ENCODE assay signal across 8 cellular contexts in genomic region chr12:16606201-16606849, GRCh38. TPM values are rescaled to one million over a fixed set of nuclear protein-coding genes. Genes with fewer than 3 reads are reported as not detected.
DNase-seq lines count a peak whose midpoint lies in the region; FAIRE-seq and TF ChIP-seq lines count a peak whose summit lies in the region.

No MANE protein-coding gene starts in this region.

- H3K27me3 Mint-ChIP-seq in HFFc6 (ENCODE audit: insufficient read depth) = peaks cover 9% of the 10 kb centered on the region
- peaks cover 62% of the 10 kb centered on the region for H3K27me3 Mint-ChIP-seq in activated T-cell treated with anti-CD3 and anti-CD28 coated beads, Interleukin-2, amount 50 U/mL, for 24 hours
- peaks cover 55% of the 10 kb centered on the region for H3K27me3 Mint-ChIP-seq in activated naive CD4-positive, alpha-beta T cell treated with anti-CD3 and anti-CD28 coated beads, Interleukin-2, amount 10 ng/mL, durations not matched to agents 7 days and 5 days
- H3K27me3 Mint-ChIP-seq in immature natural killer cell (ENCODE audit: low read depth in 3 of 3) = peaks cover 1 to 11% (median 4%) of the 10 kb centered on the region in 3 donors

- H3K4me1 Mint-ChIP-seq in HFFc6 (ENCODE audit: low read depth) (peaks cover 49% of the 10 kb centered on the region), immature natural killer cell (no peaks in the 10 kb centered on the region)
- H3K4me1 Mint-ChIP-seq in activated T-cell treated with anti-CD3 and anti-CD28 coated beads, Interleukin-2, amount 50 U/mL, for 24 hours (ENCODE audit: low read depth) = no peaks in the 10 kb centered on the region
- H3K4me1 Mint-ChIP-seq in activated naive CD4-positive, alpha-beta T cell treated with anti-CD3 and anti-CD28 coated beads, Interleukin-2, amount 10 ng/mL, durations not matched to agents 7 days and 5 days = peaks cover 2% of the 10 kb centered on the region

- H2BK12ac ChIP-seq in H1 (ENCODE audit: low read depth, low read length) = no peak overlapping the region

- H3K4me3 Mint-ChIP-seq in HFFc6 (peak overlapping the region; percentile 90), immature natural killer cell (no peak overlapping the region)
- H3K4me3 Mint-ChIP-seq in activated T-cell treated with anti-CD3 and anti-CD28 coated beads, Interleukin-2, amount 50 U/mL, for 24 hours = no peak overlapping the region
- no peak overlapping the region for H3K4me3 Mint-ChIP-seq in activated naive CD4-positive, alpha-beta T cell treated with anti-CD3 and anti-CD28 coated beads, Interleukin-2, amount 10 ng/mL, durations not matched to agents 7 days and 5 days

- POLR2A ChIA-PET in H1 (lab: Charles Lee; ENCODE audit: partially characterized antibody) = interaction anchor here (0.9 to 1.0 kb wide), 2 partner anchors 15 to 16 kb away, joined by 3 to 4 read pairs; no protein-coding TSS in a partner anchor

- H3K27ac Mint-ChIP-seq in HFFc6 (0 out of 2 replicates have a peak overlapping the region, but pooled peaks have one; percentile 9), immature natural killer cell (no peak overlapping the region)
- no peak overlapping the region for H3K27ac Mint-ChIP-seq in activated T-cell treated with anti-CD3 and anti-CD28 coated beads, Interleukin-2, amount 50 U/mL, for 24 hours
- no peak overlapping the region for H3K27ac Mint-ChIP-seq in activated naive CD4-positive, alpha-beta T cell treated with anti-CD3 and anti-CD28 coated beads, Interleukin-2, amount 10 ng/mL, durations not matched to agents 7 days and 5 days

- H3K14ac ChIP-seq in H1 (ENCODE audit: insufficient read length) = no peak overlapping the region

- H3K23ac ChIP-seq in H1 (ENCODE audit: insufficient read length) = no peak overlapping the region

- H3K23me2 ChIP-seq in H1 (ENCODE audit: low read depth, low read length) = peaks cover 18% of the 10 kb centered on the region

- H3K79me1 ChIP-seq in H1 (ENCODE audit: low read depth, low read length) = no peaks in the 10 kb centered on the region

- CTCF ChIA-PET in H1 (lab: Charles Lee; ENCODE audit: partially characterized antibody) = interaction anchor here (0.7 to 1.9 kb wide), 4 partner anchors 10 to 1159 kb away, joined by 3 to 7 read pairs (median 4); no protein-coding TSS in a partner anchor
- CTCF ChIA-PET in activated naive CD4-positive, alpha-beta T cell treated with anti-CD3 and anti-CD28 coated beads, Interleukin-2, amount 10 ng/mL, durations not matched to agents 7 days and 5 days (lab: Charles Lee) = no interaction called here

- no peak for FAIRE-seq in H1 (lab: Jason Lieb, UNC)

- H4K91ac ChIP-seq in H1 (replicated peaks; ENCODE audit: insufficient read length, low read length) = no peak overlapping the region

- TF ChIP-seq RAD21 in H1 (IDR thresholded peaks at IDR 0.05 in 1 of 2, conservative IDR thresholded peaks at IDR 0.05 in 1 of 2; ENCODE audit: low read depth in 2 of 2, low read length in 2 of 2) = no peak

- peak overlapping the region; percentile 32; the same call in 1 of the 2 replicates for H2BK5ac ChIP-seq in H1 (ENCODE audit: low read depth, low read length)

- H3K4me1 ChIP-seq in H1 (replicated peaks in 1 of 4; ENCODE audit: control insufficient read depth in 3 of 4, insufficient read depth in 4 of 4, low read length in 3 of 4) = peaks cover 12 to 33% (median 20%) of the 10 kb centered on the region in 4 experiments; a peak in 6 of 7 replicates

- H3K27ac ChIP-seq in H1 (ENCODE audit: low read depth, low read length) = no peak overlapping the region

- H3K27me3 ChIP-seq in H1 (replicated peaks in 1 of 4; ENCODE audit: control insufficient read depth in 3 of 4, extremely low read depth in 1 of 4, insufficient read depth in 3 of 4, low read length in 3 of 4) = peaks cover 0 to 40% (median 17%) of the 10 kb centered on the region in 4 experiments; a peak in 5 of 7 replicates

- no peaks in the 10 kb centered on the region; a peak in 1 of 4 replicates for H3K79me2 ChIP-seq in H1 (ENCODE audit: control insufficient read depth in 1 of 2, insufficient read depth in 2 of 2, low read length in 2 of 2)

- DNase-seq in EH (ENCODE audit: low read depth) (peak; percentile 0), HFFc6 (peak; percentile 32), NCI-H524 (lab: John Stamatoyannopoulos, UW) (peak; percentile 27 to 55), H1 (ENCODE audit: low read depth in 1 of 2, low spot score in 2 of 2) (peak in 1 of 2 experiments; percentile 65), midbrain (lab: John Stamatoyannopoulos, UW) (peak; percentile 41), immature natural killer cell (no peak)
- DNase-seq in activated T-cell treated with anti-CD3 and anti-CD28 coated beads, Interleukin-2, amount 50 U/mL, for 24 hours = no peak
- no peak for DNase-seq in activated naive CD4-positive, alpha-beta T cell treated with anti-CD3 and anti-CD28 coated beads, Interleukin-2, amount 10 ng/mL, durations not matched to agents 7 days and 5 days

- no peak overlapping the region for H2BK20ac ChIP-seq in H1 (ENCODE audit: low read length)

- H4K8ac ChIP-seq in H1 (ENCODE audit: extremely low read depth, insufficient read depth, low read length) = no peak overlapping the region

- no peak overlapping the region for H2AK5ac ChIP-seq in H1 (ENCODE audit: low read depth, low read length)

- H2BK15ac ChIP-seq in H1 (ENCODE audit: low read length) = no peak overlapping the region

- no peak overlapping the region for H3K56ac ChIP-seq in H1 (replicated peaks; ENCODE audit: insufficient read length, low read depth, low read length)

- H3K9me3 ChIP-seq in H1 (ENCODE audit: insufficient read depth in 2 of 2, low read depth in 1 of 2, low read length in 1 of 2) = no peaks in the 10 kb centered on the region

- H2AFZ ChIP-seq in H1 (ENCODE audit: low read length) = peak overlapping the region; percentile 61; the same call in 1 of the 2 replicates

- no peak overlapping the region for H2BK120ac ChIP-seq in H1 (replicated peaks; ENCODE audit: low read depth, low read length)

- peak overlapping the region; percentile 57 to 72 (median 66) for H3K4me3 ChIP-seq in H1 (ENCODE audit: extremely low read depth in 1 of 4, insufficient read depth in 2 of 4, low read depth in 3 of 4, low read length in 4 of 4)

- TF ChIP-seq CTCF in HFFc6 (IDR thresholded peaks at IDR 0.05) = no peak
- no peak for TF ChIP-seq CTCF in H1 (IDR thresholded peaks at IDR 0.05; ENCODE audit: control extremely low read depth in 1 of 3, insufficient read depth in 1 of 3, low read depth in 1 of 3, low read length in 3 of 3)

- no peak overlapping the region for H3K9ac ChIP-seq in H1 (replicated peaks in 1 of 4; ENCODE audit: extremely low read depth in 1 of 4, low read depth in 3 of 4, low read length in 3 of 4)

- no peak for TF ChIP-seq EP300 in H1 (IDR thresholded peaks at IDR 0.05; ENCODE audit: borderline replicate concordance in 1 of 2, low read depth in 2 of 2, low read length in 2 of 2)

- H4K20me1 ChIP-seq in H1 (replicated peaks in 1 of 2; ENCODE audit: control insufficient read depth in 1 of 2, insufficient read depth in 2 of 2, low read length in 2 of 2) = no peaks in the 10 kb centered on the region

- no peak overlapping the region for H3K4ac ChIP-seq in H1 (replicated peaks; ENCODE audit: insufficient read length, low read depth, low read length)

- H3K9me3 Mint-ChIP-seq in HFFc6 (no peaks in the 10 kb centered on the region), immature natural killer cell (peaks cover 11 to 51% (median 16%) of the 10 kb centered on the region in 6 donors)
- no peaks in the 10 kb centered on the region for H3K9me3 Mint-ChIP-seq in activated T-cell treated with anti-CD3 and anti-CD28 coated beads, Interleukin-2, amount 50 U/mL, for 24 hours
- no peaks in the 10 kb centered on the region for H3K9me3 Mint-ChIP-seq in activated naive CD4-positive, alpha-beta T cell treated with anti-CD3 and anti-CD28 coated beads, Interleukin-2, amount 10 ng/mL, durations not matched to agents 7 days and 5 days

- no peak overlapping the region; the same call in 1 of the 2 replicates for H3K18ac ChIP-seq in H1 (ENCODE audit: extremely low read depth, low read length)

- H3K36me3 Mint-ChIP-seq in HFFc6 (ENCODE audit: low read depth) (no peaks in the 10 kb centered on the region), immature natural killer cell (peaks cover 0 to 12% (median 0%) of the 10 kb centered on the region in 3 donors)
- H3K36me3 Mint-ChIP-seq in activated T-cell treated with anti-CD3 and anti-CD28 coated beads, Interleukin-2, amount 50 U/mL, for 24 hours (ENCODE audit: low read depth) = no peaks in the 10 kb centered on the region
- no peaks in the 10 kb centered on the region for H3K36me3 Mint-ChIP-seq in activated naive CD4-positive, alpha-beta T cell treated with anti-CD3 and anti-CD28 coated beads, Interleukin-2, amount 10 ng/mL, durations not matched to agents 7 days and 5 days

- no peaks in the 10 kb centered on the region for H3K36me3 ChIP-seq in H1 (ENCODE audit: control insufficient read depth in 2 of 4, insufficient read depth in 4 of 4, low read length in 3 of 4)

- H4K5ac ChIP-seq in H1 (ENCODE audit: insufficient read length, low read depth, low read length) = no peak overlapping the region

- peak overlapping the region; percentile 84 to 95 for H3K4me2 ChIP-seq in H1 (ENCODE audit: insufficient read depth in 1 of 2, low read depth in 2 of 2, low read length in 2 of 2)

- TF ChIP-seq POLR2A in H1 (IDR thresholded peaks at IDR 0.05; ENCODE audit: control extremely low read depth in 1 of 2, low read depth in 2 of 2, low read length in 2 of 2) = no peak

- WGBS in H1 (ENCODE audit: extremely low coverage in 1 of 2, insufficient coverage in 1 of 2, insufficient read length in 1 of 2, insufficient replicate concordance in 2 of 2, low coverage in 1 of 2, low lambda C conversion rate in 2 of 2, missing lambda C conversion rate in 1 of 2), 2 experiments = 1% methylated on average over 23 of the region's 26 CpGs; no CpG with 5 or more reads in 1 of the 2 experiments

TF ChIP-seq in H1, 55 proteins besides CTCF, POLR2A, EP300 and RAD21 (continues in another document):
- no peak for TF ChIP-seq RNF2 (IDR thresholded peaks at IDR 0.05; ENCODE audit: borderline replicate concordance, low read depth, low read length, missing control alignments, poor library complexity, severe bottlenecking)
- TF ChIP-seq SIRT6 (IDR thresholded peaks at IDR 0.05; ENCODE audit: low read length) = no peak
- TF ChIP-seq NANOG (IDR thresholded peaks at IDR 0.05; ENCODE audit: insufficient read depth, low read depth, low read length, poor library complexity, severe bottlenecking) = no peak

RNA-seq across cellular contexts. Expression of gene LMO3, which starts 0.4 kb away (rescaled TPM):
- total RNA-seq in HFFc6 (2021; fragmentation: NEBNext Ultra II Directional; extraction: Animal tissue kit (Norgen Biotek cat#: 25700)) = under 1 TPM; 0.12 to 0.60 (median 0.34) TPM
- 16.4 and 16.7 TPM in 2 replicates for total RNA-seq in H1 (2021; fragmentation: NEBNext Ultra II Directional; extraction: Animal tissue kit (Norgen Biotek cat#: 25700))
- 4.6 and 4.7 TPM in 2 replicates for polyA plus RNA-seq in H1 (2011; rRNA removed)
- 6.3 TPM for polyA plus RNA-seq in H1 (2011; cell fraction: cytosol; rRNA removed)
- 4.7 TPM for polyA plus RNA-seq in H1 (2011; cell fraction: nucleus; rRNA removed)
- 4.2 to 5.6 TPM (median 4.6 TPM) in 4 replicates for polyA plus RNA-seq in H1 (2012, experiment 1 of 2)
- polyA plus RNA-seq in H1 (2012, experiment 2 of 2) = 0.47 TPM
- polyA plus RNA-seq in H1 (2013, experiment 1 of 2) = 12.6 TPM
- polyA plus RNA-seq in H1 (2013, experiment 2 of 2) = 12.0 TPM
- 17.9 and 21.8 TPM in 2 replicates for polyA minus RNA-seq in H1 (2011; rRNA and poly(A)+ RNA removed)
- polyA minus RNA-seq in H1 (2011; cell fraction: cytosol; rRNA and poly(A)+ RNA removed) = 8.0 TPM
- 13.8 TPM for polyA minus RNA-seq in H1 (2011; cell fraction: nucleus; rRNA and poly(A)+ RNA removed)
- not detected for polyA plus RNA-seq in immature natural killer cell

Comparison
In these comparisons a context has a peak if more than half of its experiments do, and no peak if none do; other contexts are left out.
1. DNase-seq: peak in EH (single experiment), HFFc6 (single experiment), NCI-H524 (2 of 2) and midbrain (single experiment); none in activated T-cell treated with anti-CD3 and anti-CD28 coated beads, Interleukin-2, amount 50 U/mL, for 24 hours (single experiment), activated naive CD4-positive, alpha-beta T cell treated with anti-CD3 and anti-CD28 coated beads, Interleukin-2, amount 10 ng/mL, durations not matched to agents 7 days and 5 days (single experiment) and immature natural killer cell (0 of 3).
2. RNA of gene LMO3, which starts 0.4 kb away (total RNA-seq): 16.4 to 16.7 TPM in H1; 0.12 to 0.60 TPM in HFFc6; every median in the first group is over 10 times any median in the second.